In the genomic region with DNA sequence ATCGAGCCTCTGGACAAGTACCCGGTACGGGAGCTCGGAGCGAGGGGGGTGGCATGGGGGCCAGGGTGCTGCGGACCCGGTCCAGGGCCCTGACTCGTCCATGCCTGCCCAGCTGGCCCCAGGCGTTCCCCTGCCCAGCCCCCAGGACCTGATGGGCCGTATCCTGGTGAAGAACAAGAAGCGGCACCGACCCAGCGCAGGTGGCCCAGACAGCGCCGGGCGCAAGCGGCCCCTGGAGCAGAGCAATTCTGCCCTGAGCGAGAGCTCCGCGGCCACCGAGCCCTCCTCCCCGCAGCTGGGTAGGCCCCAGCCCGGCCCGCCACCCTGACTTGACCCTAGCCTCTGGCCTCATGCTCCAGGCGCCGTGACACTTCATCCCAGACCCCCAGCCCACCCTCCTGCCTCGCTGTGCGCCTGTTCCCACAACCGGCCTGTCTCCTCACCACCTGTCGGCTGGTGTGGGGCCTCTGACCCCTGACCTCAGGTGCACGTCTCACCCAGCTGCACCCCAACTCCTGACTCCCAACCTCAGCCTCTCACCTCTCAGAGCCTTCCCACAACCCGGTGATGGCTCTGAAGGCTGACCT, we compare ENCODE assay signal across 22 cellular contexts. TPM values are rescaled to one million over a fixed set of nuclear protein-coding genes. Genes with fewer than 3 reads are reported as not detected.
DNase-seq lines count a peak whose midpoint lies in the region; ATAC-seq and TF ChIP-seq lines count a peak whose summit lies in the region.
"Had no signal": no experiment of that assay in that cellular context is flagged by ENCODE, and none has a peak within 500 bp of the region (broad histone marks: within the 10 kb centered on the region; RNA-seq: fewer than 3 reads in every experiment).

No MANE protein-coding gene starts in this region.

- H3K4me2 ChIP-seq in osteoblast (ENCODE audit: insufficient read depth, low read length), result no peak overlapping the region

- no peak overlapping the region for H3K27ac Mint-ChIP-seq in activated CD8-positive, alpha-beta T cell treated with anti-CD3 and anti-CD28 coated beads for 36 hours
- H3K27ac Mint-ChIP-seq in activated CD8-positive, alpha-beta T cell treated with anti-CD3 and anti-CD28 coated beads, Interleukin-2, amount 10 ng/mL, durations not matched to agents 7 days and 5 days, result no peak overlapping the region
- H3K27ac Mint-ChIP-seq in endothelial cell (ENCODE audit: unreplicated experiment), result no peak overlapping the region
- no peak overlapping the region for H3K27ac Mint-ChIP-seq in activated CD8-positive, alpha-beta memory T cell treated with anti-CD3 and anti-CD28 coated beads, Interleukin-2, amount 10 ng/mL, durations not matched to agents 7 days and 5 days

- intact Hi-C loops in activated CD8-positive, alpha-beta T cell treated with anti-CD3 and anti-CD28 coated beads for 36 hours (cut with micrococcal nuclease), result no loop called here

- H3K27me3 Mint-ChIP-seq in activated CD8-positive, alpha-beta T cell treated with anti-CD3 and anti-CD28 coated beads for 36 hours, result no peaks in the 10 kb centered on the region
- H3K27me3 Mint-ChIP-seq in activated CD8-positive, alpha-beta T cell treated with anti-CD3 and anti-CD28 coated beads, Interleukin-2, amount 10 ng/mL, durations not matched to agents 7 days and 5 days (ENCODE audit: low read depth), result no peaks in the 10 kb centered on the region
- peaks cover 12% of the 10 kb centered on the region for H3K27me3 Mint-ChIP-seq in endothelial cell (ENCODE audit: unreplicated experiment)
- no peaks in the 10 kb centered on the region for H3K27me3 Mint-ChIP-seq in activated CD8-positive, alpha-beta memory T cell treated with anti-CD3 and anti-CD28 coated beads, Interleukin-2, amount 10 ng/mL, durations not matched to agents 7 days and 5 days
- H3K27me3 Mint-ChIP-seq: CD8-positive, alpha-beta memory T cell had no signal

- H3K79me2 ChIP-seq in osteoblast (ENCODE audit: insufficient read depth, low read length), result peaks cover 5% of the 10 kb centered on the region

- no peaks in the 10 kb centered on the region for H3K27me3 ChIP-seq in osteoblast (ENCODE audit: insufficient read depth, low read length)

- H3K9me3 ChIP-seq in osteoblast (ENCODE audit: low read depth, low read length), result no peaks in the 10 kb centered on the region

- peaks cover 6% of the 10 kb centered on the region for H3K4me1 ChIP-seq in osteoblast (ENCODE audit: insufficient read depth, low read length)

- no peaks in the 10 kb centered on the region for H4K20me1 ChIP-seq in osteoblast (ENCODE audit: insufficient read depth, low read length)

- H3K4me3 Mint-ChIP-seq in activated CD8-positive, alpha-beta T cell treated with anti-CD3 and anti-CD28 coated beads for 36 hours, result no peak overlapping the region
- no peak overlapping the region for H3K4me3 Mint-ChIP-seq in activated CD8-positive, alpha-beta T cell treated with anti-CD3 and anti-CD28 coated beads, Interleukin-2, amount 10 ng/mL, durations not matched to agents 7 days and 5 days
- H3K4me3 Mint-ChIP-seq in endothelial cell (ENCODE audit: unreplicated experiment), result peak overlapping the region; percentile 71
- H3K4me3 Mint-ChIP-seq in activated CD8-positive, alpha-beta memory T cell treated with anti-CD3 and anti-CD28 coated beads, Interleukin-2, amount 10 ng/mL, durations not matched to agents 7 days and 5 days, result no peak overlapping the region
- H3K4me3 Mint-ChIP-seq: CD8-positive, alpha-beta memory T cell had no signal

- H3K4me3 ChIP-seq in osteoblast (ENCODE audit: insufficient read depth, low read length), result no peak overlapping the region

- peaks cover 12% of the 10 kb centered on the region for H3K4me1 Mint-ChIP-seq in activated CD8-positive, alpha-beta T cell treated with anti-CD3 and anti-CD28 coated beads for 36 hours (ENCODE audit: low read depth)
- H3K4me1 Mint-ChIP-seq in activated CD8-positive, alpha-beta T cell treated with anti-CD3 and anti-CD28 coated beads, Interleukin-2, amount 10 ng/mL, durations not matched to agents 7 days and 5 days (ENCODE audit: low read depth), result peaks cover 8% of the 10 kb centered on the region
- peaks cover 5% of the 10 kb centered on the region for H3K4me1 Mint-ChIP-seq in endothelial cell (ENCODE audit: unreplicated experiment)
- H3K4me1 Mint-ChIP-seq in activated CD8-positive, alpha-beta memory T cell treated with anti-CD3 and anti-CD28 coated beads, Interleukin-2, amount 10 ng/mL, durations not matched to agents 7 days and 5 days, result peaks cover 13% of the 10 kb centered on the region

- peaks cover 14% of the 10 kb centered on the region for H3K36me3 Mint-ChIP-seq in activated CD8-positive, alpha-beta T cell treated with anti-CD3 and anti-CD28 coated beads for 36 hours (ENCODE audit: low read depth)
- peaks cover 21% of the 10 kb centered on the region for H3K36me3 Mint-ChIP-seq in activated CD8-positive, alpha-beta T cell treated with anti-CD3 and anti-CD28 coated beads, Interleukin-2, amount 10 ng/mL, durations not matched to agents 7 days and 5 days (ENCODE audit: low read depth)
- H3K36me3 Mint-ChIP-seq in endothelial cell (ENCODE audit: low read depth, unreplicated experiment), result peaks cover 20% of the 10 kb centered on the region
- H3K36me3 Mint-ChIP-seq in activated CD8-positive, alpha-beta memory T cell treated with anti-CD3 and anti-CD28 coated beads, Interleukin-2, amount 10 ng/mL, durations not matched to agents 7 days and 5 days, result peaks cover 17% of the 10 kb centered on the region

- peak overlapping the region; percentile 38; the same call in 1 of the 2 replicates for H3K27ac ChIP-seq in RWPE1
- no peak overlapping the region for H3K27ac ChIP-seq in osteoblast (ENCODE audit: low read depth, low read length)
- H3K27ac ChIP-seq: C4-2B had no signal

- DNase-seq in activated CD8-positive, alpha-beta T cell treated with anti-CD3 and anti-CD28 coated beads for 36 hours, result no peak
- no peak for DNase-seq in activated CD8-positive, alpha-beta T cell treated with anti-CD3 and anti-CD28 coated beads, Interleukin-2, amount 10 ng/mL, durations not matched to agents 7 days and 5 days
- DNase-seq in RWPE1 (ENCODE audit: low spot score), result no peak
- DNase-seq in endothelial cell (ENCODE audit: low spot score), result no peak
- peak; percentile 62 for DNase-seq in osteoblast (ENCODE audit: insufficient read length, low spot score, missing footprints)
- DNase-seq in activated CD8-positive, alpha-beta memory T cell treated with anti-CD3 and anti-CD28 coated beads, Interleukin-2, amount 10 ng/mL, durations not matched to agents 7 days and 5 days, result no peak
- DNase-seq in islet precursor cell, result no peak
- DNase-seq: 8988T; Calu3; CD8-positive, alpha-beta memory T cell; DMS153; GOT3; HCEC 1CT; KG1; NCI-H1105; NCI-H146; NCI-H2029 treated with DMSO at 0.1 percent for 48 hours; NCI-H226; NCI-H510A treated with DMSO at 0.1 percent for 48 hours; NCI-H748 treated with DMSO at 0.1 percent for 48 hours had no signal

- ATAC-seq in activated CD8-positive, alpha-beta T cell treated with anti-CD3 and anti-CD28 coated beads for 36 hours, result peak; percentile 11
- no peak for ATAC-seq in activated CD8-positive, alpha-beta T cell treated with anti-CD3 and anti-CD28 coated beads, Interleukin-2, amount 10 ng/mL, durations not matched to agents 7 days and 5 days
- ATAC-seq in activated CD8-positive, alpha-beta memory T cell treated with anti-CD3 and anti-CD28 coated beads, Interleukin-2, amount 10 ng/mL, durations not matched to agents 7 days and 5 days, result no peak
- ATAC-seq in HG02623 (IDR thresholded peaks at IDR 0.05; ENCODE audit: unreplicated experiment), result no peak

- no peak overlapping the region for H2AFZ ChIP-seq in osteoblast (ENCODE audit: low read length)

- CTCF ChIA-PET in activated CD8-positive, alpha-beta T cell treated with anti-CD3 and anti-CD28 coated beads for 36 hours (lab: Charles Lee), result interaction anchor here (1.6 kb wide), 1 partner anchor 25 kb away, joined by 3 read pairs; a partner anchor contains a TSS
- CTCF ChIA-PET in activated CD8-positive, alpha-beta T cell treated with anti-CD3 and anti-CD28 coated beads, Interleukin-2, amount 10 ng/mL, durations not matched to agents 7 days and 5 days (lab: Charles Lee), result no interaction called here
- CTCF ChIA-PET in RWPE1 (lab: Yijun Ruan, JAX), result interaction anchor here (0.6 to 1.3 kb wide), 3 partner anchors 9 to 484 kb away, joined by 3 read pairs; no protein-coding TSS in a partner anchor
- CTCF ChIA-PET in activated CD8-positive, alpha-beta memory T cell treated with anti-CD3 and anti-CD28 coated beads, Interleukin-2, amount 10 ng/mL, durations not matched to agents 7 days and 5 days (lab: Charles Lee), result interaction anchor here (1.1 to 1.7 kb wide), 4 partner anchors 9 to 69 kb away, joined by 3 to 6 read pairs (median 3); no protein-coding TSS in a partner anchor

- POLR2A ChIA-PET in activated CD8-positive, alpha-beta T cell treated with anti-CD3 and anti-CD28 coated beads for 36 hours (lab: Charles Lee), result interaction anchor here (0.6 to 2.7 kb wide), 3 partner anchors 9 to 73 kb away, joined by 4 to 14 read pairs (median 6); a partner anchor contains a TSS
- POLR2A ChIA-PET in activated CD8-positive, alpha-beta T cell treated with anti-CD3 and anti-CD28 coated beads, Interleukin-2, amount 10 ng/mL, durations not matched to agents 7 days and 5 days (lab: Charles Lee), result interaction anchor here (1.2 to 1.5 kb wide), 2 partner anchors 10 to 14 kb away, joined by 4 to 8 read pairs; no protein-coding TSS in a partner anchor
- POLR2A ChIA-PET in RWPE1 (lab: Yijun Ruan, JAX; ENCODE audit: low non-redundant PET), result no interaction called here

- H3K36me3 ChIP-seq in osteoblast (ENCODE audit: insufficient read depth, low read length), result peaks cover 48% of the 10 kb centered on the region

- no peak for TF ChIP-seq CTCF in activated CD8-positive, alpha-beta T cell treated with anti-CD3 and anti-CD28 coated beads for 36 hours (IDR thresholded peaks at IDR 0.05)
- TF ChIP-seq CTCF in RWPE1 (conservative IDR thresholded peaks at IDR 0.05; ENCODE audit: low read depth) (no peak), endothelial cell (IDR thresholded peaks at IDR 0.05; ENCODE audit: unreplicated experiment) (no peak), osteoblast (IDR thresholded peaks at IDR 0.05; ENCODE audit: extremely low read depth, low read depth, low read length) (no peak)

- no peaks in the 10 kb centered on the region for H3K9me3 Mint-ChIP-seq in activated CD8-positive, alpha-beta T cell treated with anti-CD3 and anti-CD28 coated beads for 36 hours
- H3K9me3 Mint-ChIP-seq in activated CD8-positive, alpha-beta T cell treated with anti-CD3 and anti-CD28 coated beads, Interleukin-2, amount 10 ng/mL, durations not matched to agents 7 days and 5 days (ENCODE audit: insufficient read depth), result no peaks in the 10 kb centered on the region
- H3K9me3 Mint-ChIP-seq in endothelial cell (ENCODE audit: unreplicated experiment), result no peaks in the 10 kb centered on the region
- no peaks in the 10 kb centered on the region for H3K9me3 Mint-ChIP-seq in activated CD8-positive, alpha-beta memory T cell treated with anti-CD3 and anti-CD28 coated beads, Interleukin-2, amount 10 ng/mL, durations not matched to agents 7 days and 5 days (ENCODE audit: low read depth)
- H3K9me3 Mint-ChIP-seq: CD8-positive, alpha-beta memory T cell had no signal

RNA-seq across cellular contexts. Expression of a gene that starts 7.7 kb away (rescaled TPM):
- total RNA-seq in activated CD8-positive, alpha-beta T cell treated with anti-CD3 and anti-CD28 coated beads for 36 hours, result 1 to 10 TPM; 8.7 to 9.6 TPM
- 10 to 100 TPM; 19.7 TPM for total RNA-seq in activated CD8-positive, alpha-beta T cell treated with anti-CD3 and anti-CD28 coated beads, Interleukin-2, amount 10 ng/mL, durations not matched to agents 7 days and 5 days
- total RNA-seq in endothelial cell (ENCODE audit: unreplicated experiment), result 51.0 TPM
- total RNA-seq in osteoblast, result 25.3 and 25.6 TPM in 2 replicates
- 10 to 100 TPM; 18.1 to 20.4 TPM for total RNA-seq in activated CD8-positive, alpha-beta memory T cell treated with anti-CD3 and anti-CD28 coated beads, Interleukin-2, amount 10 ng/mL, durations not matched to agents 7 days and 5 days

RNA-seq across cellular contexts. Expression of a gene that starts 12.3 kb away (rescaled TPM):
- total RNA-seq in activated CD8-positive, alpha-beta T cell treated with anti-CD3 and anti-CD28 coated beads for 36 hours, result 100 to 1,000 TPM; 285 to 287 TPM
- 100 to 1,000 TPM; 178 to 197 TPM for total RNA-seq in activated CD8-positive, alpha-beta T cell treated with anti-CD3 and anti-CD28 coated beads, Interleukin-2, amount 10 ng/mL, durations not matched to agents 7 days and 5 days
- 201 TPM for total RNA-seq in endothelial cell (ENCODE audit: unreplicated experiment)
- total RNA-seq in osteoblast, result 136 and 139 TPM in 2 replicates
- 100 to 1,000 TPM; 142 to 177 TPM for total RNA-seq in activated CD8-positive, alpha-beta memory T cell treated with anti-CD3 and anti-CD28 coated beads, Interleukin-2, amount 10 ng/mL, durations not matched to agents 7 days and 5 days

RNA-seq across cellular contexts. Expression of a gene that starts 18.1 kb away (rescaled TPM):
- total RNA-seq in activated CD8-positive, alpha-beta T cell treated with anti-CD3 and anti-CD28 coated beads for 36 hours, result 10 to 100 TPM; 23.5 to 26.9 TPM
- 10 to 100 TPM; 26.9 to 33.0 TPM for total RNA-seq in activated CD8-positive, alpha-beta T cell treated with anti-CD3 and anti-CD28 coated beads, Interleukin-2, amount 10 ng/mL, durations not matched to agents 7 days and 5 days
- total RNA-seq in endothelial cell (ENCODE audit: unreplicated experiment), result 35.3 TPM
- total RNA-seq in osteoblast, result 31.1 and 32.7 TPM in 2 replicates
- total RNA-seq in activated CD8-positive, alpha-beta memory T cell treated with anti-CD3 and anti-CD28 coated beads, Interleukin-2, amount 10 ng/mL, durations not matched to agents 7 days and 5 days, result 10 to 100 TPM; 23.4 to 23.9 TPM

RNA-seq across cellular contexts. Expression of a gene that starts 24.7 kb away (rescaled TPM):
- 100 to 1,000 TPM in 1 of 2 experiments, 10 to 100 TPM in 1; 86.6 to 104 TPM for total RNA-seq in activated CD8-positive, alpha-beta T cell treated with anti-CD3 and anti-CD28 coated beads for 36 hours
- 10 to 100 TPM; 81.5 to 87.8 TPM for total RNA-seq in activated CD8-positive, alpha-beta T cell treated with anti-CD3 and anti-CD28 coated beads, Interleukin-2, amount 10 ng/mL, durations not matched to agents 7 days and 5 days
- total RNA-seq in endothelial cell (ENCODE audit: unreplicated experiment) (11.5 TPM), osteoblast (37.6 and 41.5 TPM in 2 replicates)
- 10 to 100 TPM; 53.4 to 54.8 TPM for total RNA-seq in activated CD8-positive, alpha-beta memory T cell treated with anti-CD3 and anti-CD28 coated beads, Interleukin-2, amount 10 ng/mL, durations not matched to agents 7 days and 5 days

RNA-seq across cellular contexts. Expression of a gene that starts 25.4 kb away (rescaled TPM):
- total RNA-seq in activated CD8-positive, alpha-beta T cell treated with anti-CD3 and anti-CD28 coated beads for 36 hours, result 10 to 100 TPM; 17.2 to 17.7 TPM
- 10 to 100 TPM; 38.3 to 43.9 TPM for total RNA-seq in activated CD8-positive, alpha-beta T cell treated with anti-CD3 and anti-CD28 coated beads, Interleukin-2, amount 10 ng/mL, durations not matched to agents 7 days and 5 days
- 40.7 TPM for total RNA-seq in endothelial cell (ENCODE audit: unreplicated experiment)
- 70.9 and 71.3 TPM in 2 replicates for total RNA-seq in osteoblast
- total RNA-seq in activated CD8-positive, alpha-beta memory T cell treated with anti-CD3 and anti-CD28 coated beads, Interleukin-2, amount 10 ng/mL, durations not matched to agents 7 days and 5 days, result 10 to 100 TPM; 35.6 to 36.1 TPM
